ENCODE assay signal across 18 cellular contexts in the genomic region with DNA sequence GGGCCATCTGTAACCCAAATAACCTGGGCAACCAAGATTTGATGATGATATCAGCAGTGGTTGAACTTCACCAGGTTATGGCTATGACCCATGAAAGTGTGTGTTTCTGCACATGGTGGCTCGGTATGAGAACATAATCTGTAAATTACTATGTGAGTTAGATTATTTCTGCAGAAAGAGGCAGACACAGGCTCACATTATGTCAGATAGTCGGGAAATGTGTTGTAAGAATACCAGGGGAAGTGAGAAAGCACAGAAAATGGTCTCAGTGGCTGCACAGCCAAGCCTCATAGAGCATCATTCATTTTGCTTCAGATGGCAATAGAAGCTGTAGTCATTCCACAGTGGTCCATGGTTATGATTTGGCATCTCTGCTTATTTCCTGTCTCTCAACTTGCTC.
DNase-seq lines count a peak whose midpoint lies in the region; ATAC-seq and TF ChIP-seq lines count a peak whose summit lies in the region.
"Had no signal": no experiment of that assay in that cellular context is flagged by ENCODE, and none has a peak within 500 bp of the region (broad histone marks: within the 10 kb centered on the region; RNA-seq: fewer than 3 reads in every experiment).

No MANE protein-coding gene starts in this region.

- H3K4me1 ChIP-seq in neutrophil (ENCODE audit: control insufficient read depth in 1 of 2, insufficient read depth in 1 of 2, low read depth in 1 of 2, low read length in 1 of 2), result peaks cover 70 to 75% of the 10 kb centered on the region in 2 experiments
- no peaks in the 10 kb centered on the region for H3K4me1 ChIP-seq in adrenal gland (replicated peaks in 1 of 2)
- H3K4me1 ChIP-seq: foreskin keratinocyte had no signal

- no peak for TF ChIP-seq POLR2A in adrenal gland (IDR thresholded peaks at IDR 0.05)

- H3K9me3 ChIP-seq in neutrophil (no peaks in the 10 kb centered on the region), adrenal gland (replicated peaks in 1 of 3) (no peaks in the 10 kb centered on the region)

- CTCF ChIA-PET in WTC11 (lab: Charles Lee), result no interaction called here

- no peak for DNase-seq in NCI-H2196 treated with DMSO at 0.1 percent for 48 hours (lab: John Stamatoyannopoulos, UW; ENCODE audit: unreplicated experiment)
- DNase-seq in adrenal gland, result no peak
- no peak for DNase-seq in epidermal melanocyte (ENCODE audit: insufficient read length, low spot score)
- DNase-seq in WTC11 (ENCODE audit: low spot score), result no peak
- DNase-seq: activated CD8-positive, alpha-beta T cell treated with anti-CD3 and anti-CD28 coated beads, Interleukin-2, amount 10 ng/mL, durations not matched to agents 7 days and 5 days; activated naive CD4-positive, alpha-beta T cell treated with Interleukin-2 at 50 U/mL for 16 hours; C1 segment of cervical spinal cord; DND-41; foreskin keratinocyte; H9; immature natural killer cell; mesendoderm; NCI-H2029 treated with DMSO at 0.1 percent for 48 hours; SHP77 treated with DMSO at 0.1 percent for 48 hours had no signal

- TF ChIP-seq CTCF in neutrophil (IDR thresholded peaks at IDR 0.05), result no peak
- no peak for TF ChIP-seq CTCF in adrenal gland (IDR thresholded peaks at IDR 0.05)
- no peak for TF ChIP-seq CTCF in WTC11 (IDR thresholded peaks at IDR 0.05)

- H3K27ac Mint-ChIP-seq in WTC11, result no peak overlapping the region
- H3K27ac Mint-ChIP-seq: activated CD8-positive, alpha-beta T cell treated with anti-CD3 and anti-CD28 coated beads, Interleukin-2, amount 10 ng/mL, durations not matched to agents 7 days and 5 days; H9; immature natural killer cell had no signal

- peaks cover 11% of the 10 kb centered on the region; the same call in 1 of the 2 replicates for H3K36me3 Mint-ChIP-seq in WTC11
- H3K36me3 Mint-ChIP-seq: immature natural killer cell had no signal

- ATAC-seq in GM18858 (IDR thresholded peaks at IDR 0.05; ENCODE audit: unreplicated experiment) (peak; percentile 83), GM21529 (IDR thresholded peaks at IDR 0.05; ENCODE audit: unreplicated experiment) (peak; percentile 84), HG03354 (IDR thresholded peaks at IDR 0.05; ENCODE audit: poor library complexity, severe bottlenecking, unreplicated experiment) (peak; percentile 60), WTC11 (no peak)
- ATAC-seq: activated CD8-positive, alpha-beta T cell treated with anti-CD3 and anti-CD28 coated beads, Interleukin-2, amount 10 ng/mL, durations not matched to agents 7 days and 5 days; foreskin keratinocyte had no signal

- H3K27me3 ChIP-seq in neutrophil (no peaks in the 10 kb centered on the region), adrenal gland (no peaks in the 10 kb centered on the region)

- 55 to 80% (median 63%) methylated on average over 2 of the region's 2 CpGs for WGBS in adrenal gland, 4 donors

- H3K36me3 ChIP-seq in neutrophil (no peaks in the 10 kb centered on the region), adrenal gland (replicated peaks in 1 of 2) (no peaks in the 10 kb centered on the region)

- no peak overlapping the region for H3K4me3 Mint-ChIP-seq in WTC11
- H3K4me3 Mint-ChIP-seq: activated CD8-positive, alpha-beta T cell treated with anti-CD3 and anti-CD28 coated beads, Interleukin-2, amount 10 ng/mL, durations not matched to agents 7 days and 5 days; H9; immature natural killer cell had no signal

- H3K27me3 Mint-ChIP-seq in WTC11 (ENCODE audit: low read depth), result no peaks in the 10 kb centered on the region

- POLR2A ChIA-PET in WTC11 (lab: Charles Lee), result no interaction called here

- H3K27ac ChIP-seq in neutrophil, result peak overlapping the region; percentile 79
- no peak overlapping the region for H3K27ac ChIP-seq in adrenal gland
- H3K27ac ChIP-seq: foreskin keratinocyte had no signal

- intact Hi-C loops in adrenal gland (cut with DNase I), result no loop called here

- peaks cover 9% of the 10 kb centered on the region for H3K4me1 Mint-ChIP-seq in WTC11
- H3K4me1 Mint-ChIP-seq: immature natural killer cell had no signal

- H3K9me3 Mint-ChIP-seq in WTC11, result peaks cover 22% of the 10 kb centered on the region

- peak overlapping the region in 1 of 2 experiments; percentile 19 for H3K4me3 ChIP-seq in neutrophil (ENCODE audit: low read depth in 1 of 2, low read length in 1 of 2)
- no peak overlapping the region for H3K4me3 ChIP-seq in adrenal gland

TF ChIP-seq in WTC11, 78 proteins besides CTCF, POLR2A, EP300 and RAD21 (continues in another document):
- TF ChIP-seq NR2C2 (CRISPR knock-in tag; IDR thresholded peaks at IDR 0.05) (no peak), IRF2 (CRISPR knock-in tag; IDR thresholded peaks at IDR 0.05; ENCODE audit: borderline replicate concordance, low read depth) (no peak), ZNF281 (CRISPR knock-in tag; IDR thresholded peaks at IDR 0.05) (no peak), ATF1 (CRISPR knock-in tag; IDR thresholded peaks at IDR 0.05) (no peak), MAX (CRISPR knock-in tag; IDR thresholded peaks at IDR 0.05) (no peak), TEAD1 (CRISPR knock-in tag; IDR thresholded peaks at IDR 0.05) (no peak), ZNF671 (CRISPR knock-in tag; IDR thresholded peaks at IDR 0.05) (no peak), SOX15 (CRISPR knock-in tag; IDR thresholded peaks at IDR 0.05) (no peak), E2F1 (CRISPR knock-in tag; IDR thresholded peaks at IDR 0.05) (no peak), MXD4 (CRISPR knock-in tag; IDR thresholded peaks at IDR 0.05; ENCODE audit: borderline replicate concordance) (no peak), FOXJ3 (CRISPR knock-in tag; IDR thresholded peaks at IDR 0.05; ENCODE audit: borderline replicate concordance) (no peak), ZBTB21 (CRISPR knock-in tag; IDR thresholded peaks at IDR 0.05; ENCODE audit: borderline replicate concordance) (no peak), ZNF138 (CRISPR knock-in tag; conservative IDR thresholded peaks at IDR 0.05) (no peak), ZNF425 (CRISPR knock-in tag; conservative IDR thresholded peaks at IDR 0.05) (no peak)
- TF ChIP-seq, protein P1, sequence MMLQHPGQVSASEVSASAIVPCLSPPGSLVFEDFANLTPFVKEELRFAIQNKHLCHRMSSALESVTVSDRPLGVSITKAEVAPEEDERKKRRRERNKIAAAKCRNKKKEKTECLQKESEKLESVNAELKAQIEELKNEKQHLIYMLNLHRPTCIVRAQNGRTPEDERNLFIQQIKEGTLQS (CRISPR knock-in tag; conservative IDR thresholded peaks at IDR 0.05), result no peak
